8 cellular contexts compared by ENCODE assay signal in the genomic region with DNA sequence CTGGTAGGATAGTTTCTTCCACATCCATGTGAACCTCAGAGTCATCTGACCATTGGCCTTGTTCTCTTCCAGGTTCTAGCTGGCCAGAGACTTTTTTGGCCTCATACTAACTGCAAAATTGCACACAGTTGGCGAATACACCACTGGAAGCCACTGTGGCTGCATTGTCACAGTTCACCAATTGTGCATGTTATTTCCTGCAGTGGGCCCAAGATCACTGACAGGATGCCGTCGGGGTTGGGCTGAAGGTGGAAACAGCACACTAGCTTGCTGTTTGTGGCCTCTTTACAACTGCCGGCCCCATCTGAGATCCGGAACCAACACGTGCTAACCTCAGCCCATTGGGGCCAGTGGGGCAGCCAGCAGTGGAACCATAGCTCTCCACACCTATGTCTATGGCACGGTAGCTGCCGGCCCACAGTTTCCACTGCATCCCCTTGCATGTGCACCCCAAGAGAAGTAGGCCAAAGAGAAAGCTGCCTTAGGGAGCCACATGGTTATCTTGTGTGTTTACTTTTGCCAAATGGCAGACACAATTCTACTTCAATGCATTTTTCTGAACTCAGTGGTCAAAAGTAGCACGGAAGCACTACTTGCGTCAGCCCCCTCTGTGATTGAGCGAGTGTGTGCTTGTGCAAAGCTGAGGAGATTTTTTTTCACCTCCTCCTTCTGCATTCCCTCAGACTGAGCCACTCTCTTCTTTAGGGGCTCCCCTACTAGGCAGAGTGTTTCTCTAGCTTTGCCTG.
DNase-seq lines count a peak whose midpoint lies in the region; ATAC-seq and TF ChIP-seq lines count a peak whose summit lies in the region.

No MANE protein-coding gene starts in this region.

- H2BK120ac ChIP-seq in mesendoderm (ENCODE audit: low read depth, low read length), result no peak overlapping the region

- DNase-seq in OCI-LY7 (ENCODE audit: low spot score), result peak; percentile 96
- peak; percentile 70 for DNase-seq in activated naive CD8-positive, alpha-beta T cell treated with anti-CD3 and anti-CD28 coated beads, Interleukin-2, amount 10 ng/mL, durations not matched to agents 7 days and 5 days
- DNase-seq in mesendoderm, result no peak
- no peak for DNase-seq in NCI-H1048 (lab: John Stamatoyannopoulos, UW)
- no peak for DNase-seq in DMS 273 (lab: John Stamatoyannopoulos, UW; ENCODE audit: unreplicated experiment)

- TF ChIP-seq CTCF in OCI-LY7 (conservative IDR thresholded peaks at IDR 0.05; ENCODE audit: low read length), result 0 out of 2 replicates have a peak, but pooled peaks have one; percentile 29

- peak overlapping the region; percentile 92 for H3K27ac ChIP-seq in OCI-LY7 (ENCODE audit: low read depth, low read length, poor library complexity, severe bottlenecking)
- H3K27ac ChIP-seq in rectal smooth muscle tissue (ENCODE audit: low read depth, low read length), result no peak overlapping the region
- H3K27ac ChIP-seq in mesendoderm (ENCODE audit: low read depth, low read length), result no peak overlapping the region

- H2AFZ ChIP-seq in OCI-LY7 (ENCODE audit: low read length), result peak overlapping the region; percentile 5; the same call in 1 of the 2 replicates

- peak overlapping the region; percentile 44 for H3K4me3 Mint-ChIP-seq in activated naive CD8-positive, alpha-beta T cell treated with anti-CD3 and anti-CD28 coated beads, Interleukin-2, amount 10 ng/mL, durations not matched to agents 7 days and 5 days

- H4K20me1 ChIP-seq in OCI-LY7 (ENCODE audit: insufficient read depth, low read length), result no peaks in the 10 kb centered on the region

- H3K79me1 ChIP-seq in mesendoderm (ENCODE audit: low read length), result no peaks in the 10 kb centered on the region

- H3K9me3 ChIP-seq in OCI-LY7 (ENCODE audit: low read length), result no peaks in the 10 kb centered on the region

- peak overlapping the region; percentile 98 for H3K27ac Mint-ChIP-seq in activated naive CD8-positive, alpha-beta T cell treated with anti-CD3 and anti-CD28 coated beads, Interleukin-2, amount 10 ng/mL, durations not matched to agents 7 days and 5 days

- CTCF ChIA-PET in OCI-LY7 (lab: Charles Lee; ENCODE audit: unreplicated experiment), result interaction anchor here (0.7 to 1.9 kb wide), 4 partner anchors 13 to 408 kb away, joined by 3 to 8 read pairs (median 4); no protein-coding TSS in a partner anchor

- TSS peak; percentile 71 for BruUV-seq in OCI-LY7 (replicated peaks; lab: Mats Ljungman, UMichigan)

- no peaks in the 10 kb centered on the region for H3K27me3 Mint-ChIP-seq in activated naive CD8-positive, alpha-beta T cell treated with anti-CD3 and anti-CD28 coated beads, Interleukin-2, amount 10 ng/mL, durations not matched to agents 7 days and 5 days

- peaks cover 46% of the 10 kb centered on the region for H3K4me1 Mint-ChIP-seq in activated naive CD8-positive, alpha-beta T cell treated with anti-CD3 and anti-CD28 coated beads, Interleukin-2, amount 10 ng/mL, durations not matched to agents 7 days and 5 days

- H3K4me2 ChIP-seq in OCI-LY7 (ENCODE audit: low read length) (peak overlapping the region; percentile 80), mesendoderm (ENCODE audit: low read length) (no peak overlapping the region)

- H3K36me3 ChIP-seq in OCI-LY7 (ENCODE audit: insufficient read depth, low read length), result no peaks in the 10 kb centered on the region
- H3K36me3 ChIP-seq in rectal smooth muscle tissue (ENCODE audit: control insufficient read depth, insufficient read depth, low read length), result no peaks in the 10 kb centered on the region
- H3K36me3 ChIP-seq in mesendoderm (ENCODE audit: control insufficient read depth, insufficient read depth, low read length), result no peaks in the 10 kb centered on the region

- H4K8ac ChIP-seq in mesendoderm (ENCODE audit: low read depth, low read length), result no peak overlapping the region

- no peak overlapping the region for H3K23ac ChIP-seq in mesendoderm (ENCODE audit: low read length)

- H2BK15ac ChIP-seq in mesendoderm (replicated peaks; ENCODE audit: low read depth), result no peak overlapping the region

- H3K18ac ChIP-seq in mesendoderm (ENCODE audit: low read length), result no peak overlapping the region

- WGBS in mesendoderm (ENCODE audit: extremely low coverage, insufficient coverage, low lambda C conversion rate), result no CpG with 5 or more reads among the region's 11 CpGs

- peaks cover 4% of the 10 kb centered on the region for H3K36me3 Mint-ChIP-seq in activated naive CD8-positive, alpha-beta T cell treated with anti-CD3 and anti-CD28 coated beads, Interleukin-2, amount 10 ng/mL, durations not matched to agents 7 days and 5 days

- no peak overlapping the region for H3K4ac ChIP-seq in mesendoderm (ENCODE audit: low read depth, low read length)

- POLR2A ChIA-PET in OCI-LY7 (lab: Charles Lee), result interaction anchor here (0.5 to 6.2 kb wide), 23 partner anchors 10 to 531 kb away, joined by 3 to 58 read pairs (median 4); partner anchors contain the start of gene ZFP36L1
- POLR2A ChIA-PET in activated naive CD8-positive, alpha-beta T cell treated with anti-CD3 and anti-CD28 coated beads, Interleukin-2, amount 10 ng/mL, durations not matched to agents 7 days and 5 days (lab: Charles Lee), result interaction anchor here (0.6 to 3.0 kb wide), 19 partner anchors 8 to 1115 kb away, joined by 3 to 20 read pairs (median 4); partner anchors contain the start of genes ERH, SLC39A9 and ZFP36L1

- H3K9me3 Mint-ChIP-seq in activated naive CD8-positive, alpha-beta T cell treated with anti-CD3 and anti-CD28 coated beads, Interleukin-2, amount 10 ng/mL, durations not matched to agents 7 days and 5 days, result no peaks in the 10 kb centered on the region

- H3K4me3 ChIP-seq in OCI-LY7 (ENCODE audit: low read depth, low read length, poor library complexity, severe bottlenecking) (peak overlapping the region; percentile 54), rectal smooth muscle tissue (ENCODE audit: low read length) (peak overlapping the region; percentile 15), mesendoderm (ENCODE audit: low read length) (no peak overlapping the region)

- no peak overlapping the region for H2AK5ac ChIP-seq in mesendoderm (ENCODE audit: low read length)

- no peaks in the 10 kb centered on the region for H3K9me2 ChIP-seq in OCI-LY7 (ENCODE audit: insufficient read depth, low read length)

- H3K27me3 ChIP-seq in rectal smooth muscle tissue (ENCODE audit: control insufficient read depth, insufficient read depth, low read length) (no peaks in the 10 kb centered on the region), mesendoderm (ENCODE audit: insufficient read depth, low read length, poor library complexity) (no peaks in the 10 kb centered on the region)

- no peak overlapping the region for H3K9ac ChIP-seq in rectal smooth muscle tissue (ENCODE audit: low read length)
- H3K9ac ChIP-seq in mesendoderm (ENCODE audit: low read length), result no peak overlapping the region

- H3K56ac ChIP-seq in mesendoderm (ENCODE audit: low read length), result no peak overlapping the region

- H3K4me1 ChIP-seq in OCI-LY7 (ENCODE audit: insufficient read depth, low read length, poor library complexity, severe bottlenecking) (peaks cover 98% of the 10 kb centered on the region), rectal smooth muscle tissue (ENCODE audit: control insufficient read depth, insufficient read depth, low read length) (peaks cover 12% of the 10 kb centered on the region), mesendoderm (ENCODE audit: control insufficient read depth, low read depth, low read length) (no peaks in the 10 kb centered on the region)

- intact Hi-C loops in OCI-LY7 (cut with micrococcal nuclease; ENCODE audit: unreplicated experiment), result loop anchor here (1.0 to 5.0 kb wide), 8 partner anchors 15 to 507 kb away; no protein-coding TSS in a partner anchor

- peak; percentile 42 for ATAC-seq in GM21515 (IDR thresholded peaks at IDR 0.05; ENCODE audit: unreplicated experiment)
- ATAC-seq in activated naive CD8-positive, alpha-beta T cell treated with anti-CD3 and anti-CD28 coated beads, Interleukin-2, amount 10 ng/mL, durations not matched to agents 7 days and 5 days (ENCODE audit: low read depth), result peak; percentile 85
- ATAC-seq in HG02970 (IDR thresholded peaks at IDR 0.05; ENCODE audit: low FRiP score, unreplicated experiment), result no peak

- H3K79me2 ChIP-seq in OCI-LY7 (ENCODE audit: insufficient read depth, low read depth, low read length) (peaks cover 7% of the 10 kb centered on the region; the same call in 1 of the 2 replicates), mesendoderm (ENCODE audit: control insufficient read depth, insufficient read depth, low read length) (no peaks in the 10 kb centered on the region)

- H4K5ac ChIP-seq in mesendoderm (ENCODE audit: low read length), result no peak overlapping the region

- no peak overlapping the region for H2BK5ac ChIP-seq in mesendoderm (ENCODE audit: low read length)

Comparison
In these comparisons a context has a peak if more than half of its experiments do, and no peak if none do; other contexts are left out.
1. DNase-seq: peak in OCI-LY7 (single experiment) and activated naive CD8-positive, alpha-beta T cell treated with anti-CD3 and anti-CD28 coated beads, Interleukin-2, amount 10 ng/mL, durations not matched to agents 7 days and 5 days (single experiment); none in mesendoderm (single experiment), NCI-H1048 (single experiment) and DMS 273 (single experiment).